ENCODE assay signal across 8 cellular contexts in genomic region chr10:30434273-30435067, GRCh38. TPM values are rescaled to one million over a fixed set of nuclear protein-coding genes. Genes with fewer than 3 reads are reported as not detected.
DNase-seq lines count a peak whose midpoint lies in the region; ATAC-seq and TF ChIP-seq lines count a peak whose summit lies in the region.

No MANE protein-coding gene starts in this region.

- peaks cover 8 to 11% of the 10 kb centered on the region in 2 donors for H3K36me3 ChIP-seq in mucosa of rectum (ENCODE audit: control insufficient read depth in 2 of 2, insufficient read depth in 2 of 2, low read length in 2 of 2)

- H3K27me3 ChIP-seq in mucosa of rectum (ENCODE audit: control insufficient read depth in 2 of 2, insufficient read depth in 2 of 2, low read length in 2 of 2): no peaks in the 10 kb centered on the region

- H3K27ac ChIP-seq in mucosa of rectum (ENCODE audit: low read depth in 2 of 2, low read length in 2 of 2): peak overlapping the region; percentile 99

- H3K9ac ChIP-seq in mucosa of rectum (ENCODE audit: low read depth in 1 of 2, low read length in 2 of 2): peak overlapping the region; percentile 94 to 96

- H3K9me3 ChIP-seq in mucosa of rectum (ENCODE audit: control insufficient read depth in 2 of 2, low read length in 2 of 2): no peaks in the 10 kb centered on the region

- peaks cover 23 to 31% of the 10 kb centered on the region in 2 donors for H3K4me1 ChIP-seq in mucosa of rectum (ENCODE audit: control insufficient read depth in 2 of 2, insufficient read depth in 2 of 2, low read length in 2 of 2)

- no peak for TF ChIP-seq CTCF in epithelial cell of proximal tubule (conservative IDR thresholded peaks at IDR 0.05; ENCODE audit: low read depth, low read length)

- peak overlapping the region; percentile 89 for H3K4me3 ChIP-seq in epithelial cell of proximal tubule (ENCODE audit: low read depth, low read length)
- peak overlapping the region; percentile 87 for H3K4me3 ChIP-seq in mucosa of rectum (ENCODE audit: low read length in 2 of 2)

- peak; percentile 42 for ATAC-seq in HG02938 (IDR thresholded peaks at IDR 0.05; ENCODE audit: unreplicated experiment)

- peak; percentile 20 for DNase-seq in NCI-H345 (lab: John Stamatoyannopoulos, UW)
- DNase-seq in NCI-H345 treated with DMSO at 0.1 percent for 48 hours (lab: John Stamatoyannopoulos, UW; ENCODE audit: unreplicated experiment): no peak
- peak; percentile 87 for DNase-seq in NOMO-1 treated with dmso at 0.1 percent for 144 hours (lab: John Stamatoyannopoulos, UW; ENCODE audit: unreplicated experiment)
- DNase-seq in activated T-cell treated with anti-CD3 and anti-CD28 coated beads for 4 hours: peak; percentile 47
- DNase-seq in epithelial cell of proximal tubule (ENCODE audit: low read depth): peak; percentile 50
- DNase-seq in stimulated activated naive CD4-positive, alpha-beta T cell treated with Interleukin-2 at 50 U/mL for 16 hours (lab: John Stamatoyannopoulos, UW): peak; percentile 67

RNA-seq across cellular contexts. Expression of gene MAP3K8, which starts 0.5 kb away (rescaled TPM):
- total RNA-seq in epithelial cell of proximal tubule: 4.2 and 4.8 TPM in 2 replicates
